ENCODE assay signal across 20 cellular contexts in genomic region chr10:11530806-11531205, GRCh38.
"Had no signal": no experiment of that assay in that cellular context is flagged by ENCODE, and none has a peak within 500 bp of the region (broad histone marks: within the 10 kb centered on the region; RNA-seq: fewer than 3 reads in every experiment).

No MANE protein-coding gene starts in this region.

- H3K36me3 ChIP-seq: ascending aorta, suprapubic skin had no signal

- H3K9me3 ChIP-seq: ascending aorta, mucosa of descending colon, suprapubic skin, upper lobe of left lung had no signal

- ATAC-seq: activated T-cell treated with anti-CD3 and anti-CD28 coated beads, Interleukin-2, amount 50 U/mL, for 72 hours; left ventricle myocardium superior; mucosa of descending colon; stimulated activated naive CD8-positive, alpha-beta T cell treated with anti-CD3 and anti-CD28 coated beads, Interleukin-15, amount 100 ng/mL, for 72 hours had no signal

- H3K27ac ChIP-seq: ascending aorta, suprapubic skin, upper lobe of left lung had no signal

- H3K4me3 ChIP-seq: ascending aorta, mucosa of descending colon, suprapubic skin, upper lobe of left lung had no signal

- DNase-seq: activated CD4-positive, alpha-beta T cell treated with anti-CD3 and anti-CD28 coated beads, Interleukin-2, amount 50 U/mL, for 4 hours; activated CD4-positive, CD25-positive, alpha-beta regulatory T cell treated with anti-CD3 and anti-CD28 coated beads, Interleukin-2, amount 50 U/mL, for 72 hours; activated effector memory CD4-positive, alpha-beta T cell treated with anti-CD3 and anti-CD28 coated beads, Interleukin-2, amount 50 U/mL, for 16 hours; activated naive CD4-positive, alpha-beta T cell treated with anti-CD3 and anti-CD28 coated beads, Interleukin-2, amount 50 U/mL, for 16 hours; activated T-cell treated with anti-CD3 and anti-CD28 coated beads, Interleukin-2, amount 50 U/mL, for 72 hours; cerebellar nuclear complex; effector CD4-positive, alpha-beta T cell; immature natural killer cell; kidney glomerular epithelial cell; left ventricle myocardium superior; mesenchymal stem cell; mucosa of descending colon; naive B cell; small intestine; stimulated activated CD4-positive, alpha-beta T cell treated with anti-CD3 and anti-CD28 coated beads, Interleukin-15, amount 100 ng/mL, for 24 hours; stimulated activated CD4-positive, alpha-beta T cell treated with anti-CD3 and anti-CD28 coated beads, Interleukin-2, amount 100 ng/mL, for 48 hours; stimulated activated naive CD8-positive, alpha-beta T cell treated with anti-CD3 and anti-CD28 coated beads, Interleukin-15, amount 100 ng/mL, for 72 hours; upper lobe of left lung had no signal

- H3K27me3 ChIP-seq: ascending aorta, suprapubic skin, upper lobe of left lung had no signal
